26 cellular contexts compared by ENCODE assay signal in genomic region chr10:91050371-91051034, GRCh38.
A peak's percentile ranks its signal among the peaks of the same experiment; 100 is the strongest.
DNase-seq lines count a peak whose midpoint lies in the region; ATAC-seq and TF ChIP-seq lines count a peak whose summit lies in the region.
"Had no signal": no experiment of that assay in that cellular context is flagged by ENCODE, and none has a peak within 500 bp of the region (broad histone marks: within the 10 kb centered on the region; RNA-seq: fewer than 3 reads in every experiment).

No MANE protein-coding gene starts in this region.

- H3K9me3 ChIP-seq in endodermal cell (ENCODE audit: control insufficient read depth, low read length) (peaks cover 5% of the 10 kb centered on the region), neural progenitor cell (ENCODE audit: low read depth) (no peaks in the 10 kb centered on the region)
- H3K9me3 ChIP-seq: HAP-1, right lobe of liver, SJCRH30 had no signal

- H3K27ac ChIP-seq in endodermal cell (ENCODE audit: low read depth, low read length), result peak overlapping the region; percentile 66
- no peak overlapping the region for H3K27ac ChIP-seq in neural progenitor cell
- H3K27ac ChIP-seq in coronary artery, result peak overlapping the region in 1 of 2 donors; percentile 59
- H3K27ac ChIP-seq: right lobe of liver, SJCRH30 had no signal

- peaks cover 11% of the 10 kb centered on the region for H3K4me1 ChIP-seq in endodermal cell (ENCODE audit: control insufficient read depth, insufficient read depth, low read length)
- H3K4me1 ChIP-seq in neural progenitor cell, result peaks cover 32% of the 10 kb centered on the region
- H3K4me1 ChIP-seq: right lobe of liver, SJCRH30 had no signal

- H3K4me1 Mint-ChIP-seq in endodermal cell (peaks cover 25% of the 10 kb centered on the region), neural progenitor cell (peaks cover 57% of the 10 kb centered on the region)
- H3K4me1 Mint-ChIP-seq in activated naive CD8-positive, alpha-beta T cell treated with anti-CD3 and anti-CD28 coated beads for 36 hours, result peaks cover 4% of the 10 kb centered on the region
- H3K4me1 Mint-ChIP-seq: T-helper 17 cell had no signal

- no peak overlapping the region for H2AFZ ChIP-seq in neural progenitor cell (replicated peaks)

- intact Hi-C loops in left colon (cut with DNase I, micrococcal nuclease), result no loop called here

- DNase-seq in DMS 273 (lab: John Stamatoyannopoulos, UW; ENCODE audit: unreplicated experiment) (peak; percentile 53), LHCN-M2 (ENCODE audit: low read depth) (peak; percentile 27), endodermal cell (peak; percentile 69), neural progenitor cell (ENCODE audit: low spot score) (peak; percentile 30), left colon (no peak), coronary artery (ENCODE audit: low spot score) (no peak)
- DNase-seq in activated naive CD8-positive, alpha-beta T cell treated with anti-CD3 and anti-CD28 coated beads for 36 hours, result no peak
- DNase-seq: activated CD4-positive, alpha-beta memory T cell treated with anti-CD3 and anti-CD28 coated beads, Interleukin-2, amount 10 ng/mL, durations not matched to agents 7 days and 5 days; activated naive CD4-positive, alpha-beta T cell treated with anti-CD3 and anti-CD28 coated beads, Interleukin-2, amount 50 U/mL, for 16 hours; activated T-cell treated with anti-CD3 and anti-CD28 coated beads, Interleukin-2, amount 50 U/mL, for 4 hours; CD4-positive, alpha-beta T cell; DMS79; effector CD8-positive, alpha-beta T cell; KG1; kidney glomerular epithelial cell; NCI-H2107; NCI-H69; occipital lobe; PC-3; right lobe of liver; stimulated activated CD4-positive, alpha-beta T cell treated with anti-CD3 and anti-CD28 coated beads, Interleukin-1b, Interleukin-23, amount 100 ng/mL, for 48 hours; stimulated activated naive CD8-positive, alpha-beta T cell treated with anti-CD3 and anti-CD28 coated beads, Interleukin-15, amount 100 ng/mL, for 72 hours; T-helper 17 cell had no signal

- H3F3A ChIP-seq in neural progenitor cell (ENCODE audit: low read depth), result peaks cover 9% of the 10 kb centered on the region

- H3K4me2 ChIP-seq in neural progenitor cell, result peak overlapping the region; percentile 21

- H3K9me3 Mint-ChIP-seq in endodermal cell (no peaks in the 10 kb centered on the region), neural progenitor cell (peaks cover 5% of the 10 kb centered on the region)
- H3K9me3 Mint-ChIP-seq in activated naive CD8-positive, alpha-beta T cell treated with anti-CD3 and anti-CD28 coated beads for 36 hours, result no peaks in the 10 kb centered on the region
- H3K9me3 Mint-ChIP-seq: activated CD4-positive, alpha-beta memory T cell treated with anti-CD3 and anti-CD28 coated beads, Interleukin-2, amount 10 ng/mL, durations not matched to agents 7 days and 5 days; activated T-cell treated with anti-CD3 and anti-CD28 coated beads, Interleukin-2, amount 50 U/mL, for 4 hours; CD4-positive, alpha-beta T cell; stimulated activated naive CD8-positive, alpha-beta T cell treated with anti-CD3 and anti-CD28 coated beads, Interleukin-15, amount 100 ng/mL, for 72 hours had no signal

- peak overlapping the region; percentile 7 for H3K4me3 Mint-ChIP-seq in endodermal cell
- no peak overlapping the region for H3K4me3 Mint-ChIP-seq in neural progenitor cell
- no peak overlapping the region for H3K4me3 Mint-ChIP-seq in activated naive CD8-positive, alpha-beta T cell treated with anti-CD3 and anti-CD28 coated beads for 36 hours
- H3K4me3 Mint-ChIP-seq: activated CD4-positive, alpha-beta memory T cell treated with anti-CD3 and anti-CD28 coated beads, Interleukin-2, amount 10 ng/mL, durations not matched to agents 7 days and 5 days; activated T-cell treated with anti-CD3 and anti-CD28 coated beads, Interleukin-2, amount 50 U/mL, for 4 hours; CD4-positive, alpha-beta T cell; stimulated activated naive CD8-positive, alpha-beta T cell treated with anti-CD3 and anti-CD28 coated beads, Interleukin-15, amount 100 ng/mL, for 72 hours; T-helper 17 cell had no signal

- H3K27me3 Mint-ChIP-seq in endodermal cell (ENCODE audit: insufficient read depth), result peaks cover 11% of the 10 kb centered on the region
- H3K27me3 Mint-ChIP-seq in neural progenitor cell (ENCODE audit: insufficient read depth, low read depth), result no peaks in the 10 kb centered on the region
- peaks cover 10% of the 10 kb centered on the region for H3K27me3 Mint-ChIP-seq in activated naive CD8-positive, alpha-beta T cell treated with anti-CD3 and anti-CD28 coated beads for 36 hours
- H3K27me3 Mint-ChIP-seq: stimulated activated naive CD8-positive, alpha-beta T cell treated with anti-CD3 and anti-CD28 coated beads, Interleukin-15, amount 100 ng/mL, for 72 hours had no signal

- H3K27me3 ChIP-seq in endodermal cell (ENCODE audit: control insufficient read depth, insufficient read depth, low read length, poor library complexity, severe bottlenecking) (no peaks in the 10 kb centered on the region), neural progenitor cell (no peaks in the 10 kb centered on the region)
- H3K27me3 ChIP-seq: right lobe of liver, SJCRH30 had no signal

- H3K36me3 ChIP-seq in endodermal cell (ENCODE audit: control insufficient read depth, insufficient read depth, low read length), result no peaks in the 10 kb centered on the region
- no peaks in the 10 kb centered on the region for H3K36me3 ChIP-seq in neural progenitor cell
- H3K36me3 ChIP-seq: HAP-1, right lobe of liver, SJCRH30 had no signal

- no peaks in the 10 kb centered on the region for H4K20me1 ChIP-seq in neural progenitor cell (ENCODE audit: low read depth)

- ATAC-seq in GM18867 (IDR thresholded peaks at IDR 0.05; ENCODE audit: unreplicated experiment) (no peak), left colon (no peak)
- ATAC-seq: activated T-cell treated with anti-CD3 and anti-CD28 coated beads, Interleukin-2, amount 50 U/mL, for 4 hours; PC-3; right lobe of liver; stimulated activated naive CD8-positive, alpha-beta T cell treated with anti-CD3 and anti-CD28 coated beads, Interleukin-15, amount 100 ng/mL, for 72 hours; T-helper 17 cell had no signal

- H3K79me2 ChIP-seq in neural progenitor cell (ENCODE audit: low read depth), result no peaks in the 10 kb centered on the region

- H3K4me3 ChIP-seq in endodermal cell (ENCODE audit: low read length) (no peak overlapping the region), neural progenitor cell (no peak overlapping the region), coronary artery (no peak overlapping the region)
- H3K4me3 ChIP-seq: HAP-1, right lobe of liver, SJCRH30 had no signal

- H3K27ac Mint-ChIP-seq in endodermal cell (peak overlapping the region; percentile 56), neural progenitor cell (peak overlapping the region; percentile 96)
- H3K27ac Mint-ChIP-seq in activated naive CD8-positive, alpha-beta T cell treated with anti-CD3 and anti-CD28 coated beads for 36 hours, result no peak overlapping the region
- H3K27ac Mint-ChIP-seq: activated CD4-positive, alpha-beta memory T cell treated with anti-CD3 and anti-CD28 coated beads, Interleukin-2, amount 10 ng/mL, durations not matched to agents 7 days and 5 days; CD4-positive, alpha-beta T cell; stimulated activated naive CD8-positive, alpha-beta T cell treated with anti-CD3 and anti-CD28 coated beads, Interleukin-15, amount 100 ng/mL, for 72 hours; T-helper 17 cell had no signal

- H3K9ac ChIP-seq in endodermal cell (ENCODE audit: extremely low read depth, low read length, poor library complexity, severe bottlenecking) (no peak overlapping the region), neural progenitor cell (no peak overlapping the region)

- 45 to 55% methylated on average over 4 to 6 of the region's 6 CpGs for WGBS in endodermal cell (ENCODE audit: insufficient coverage in 1 of 2, insufficient read length in 1 of 2), 2 experiments

- no peak for TF ChIP-seq CTCF in endodermal cell (conservative IDR thresholded peaks at IDR 0.05)
- no peak for TF ChIP-seq CTCF in neural progenitor cell (IDR thresholded peaks at IDR 0.05)
- TF ChIP-seq CTCF in coronary artery (IDR thresholded peaks at IDR 0.05), result no peak

- no peaks in the 10 kb centered on the region for H3K36me3 Mint-ChIP-seq in endodermal cell (ENCODE audit: low read depth)
- H3K36me3 Mint-ChIP-seq in neural progenitor cell, result peaks cover 4% of the 10 kb centered on the region
- no peaks in the 10 kb centered on the region for H3K36me3 Mint-ChIP-seq in activated naive CD8-positive, alpha-beta T cell treated with anti-CD3 and anti-CD28 coated beads for 36 hours

Comparison
In these comparisons a context has a peak if more than half of its experiments do, and no peak if none do; other contexts are left out.
1. DNase-seq: peak in DMS 273 (single experiment), LHCN-M2 (single experiment), endodermal cell (single experiment) and neural progenitor cell (single experiment); none in left colon (0 of 2), coronary artery (single experiment) and activated naive CD8-positive, alpha-beta T cell treated with anti-CD3 and anti-CD28 coated beads for 36 hours (single experiment).